Comparison of ENCODE assay signal across 24 cellular contexts in the genomic region with DNA sequence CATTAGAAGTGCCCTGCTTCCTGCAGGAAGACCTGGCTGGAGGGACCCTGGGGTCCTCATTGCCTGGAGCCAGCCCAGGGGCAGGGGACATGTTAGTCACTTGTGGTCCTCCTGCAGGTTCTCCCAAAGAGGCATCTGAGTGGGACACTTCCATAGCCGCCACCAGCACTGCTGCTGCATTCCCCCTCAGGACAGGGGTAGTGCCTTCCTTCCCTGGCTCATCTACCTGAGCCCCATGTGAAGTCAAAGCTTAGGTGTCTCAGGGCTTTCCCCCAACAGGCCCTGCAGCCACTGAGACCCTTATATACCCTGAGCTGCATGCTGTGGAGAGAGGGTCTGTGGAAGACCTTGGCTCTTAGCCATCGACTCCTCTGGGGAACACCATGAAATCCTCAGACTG. TPM values are rescaled to one million over a fixed set of nuclear protein-coding genes. Genes with fewer than 3 reads are reported as not detected.
DNase-seq lines count a peak whose midpoint lies in the region; ATAC-seq and TF ChIP-seq lines count a peak whose summit lies in the region.
"Had no signal": no experiment of that assay in that cellular context is flagged by ENCODE, and none has a peak within 500 bp of the region (broad histone marks: within the 10 kb centered on the region; RNA-seq: fewer than 3 reads in every experiment).

No MANE protein-coding gene starts in this region.

- no peaks in the 10 kb centered on the region for H3K9me2 ChIP-seq in OCI-LY1 (ENCODE audit: low read depth, low read length)

- H2AFZ ChIP-seq in OCI-LY1 (ENCODE audit: low read length), result no peak overlapping the region
- no peak overlapping the region for H2AFZ ChIP-seq in osteoblast (ENCODE audit: low read length)
- H2AFZ ChIP-seq: GM23248 had no signal

- TF ChIP-seq CTCF in OCI-LY1 (IDR thresholded peaks at IDR 0.05; ENCODE audit: low read length), result no peak
- TF ChIP-seq CTCF in activated B cell treated with CpG ODN at 0.5 μM for 24 hours (IDR thresholded peaks at IDR 0.05), result no peak
- no peak for TF ChIP-seq CTCF in osteoblast (IDR thresholded peaks at IDR 0.05; ENCODE audit: extremely low read depth, low read depth, low read length)

- H3K27ac ChIP-seq in BLaER1 treated with 17β-estradiol and CSF1 and Interleukin-3, amounts not matched to agents 10 nM and 100 nM, result peak overlapping the region in 1 of 11 experiments; percentile 20; a peak in 1 of 22 replicates
- peak overlapping the region; percentile 96 for H3K27ac ChIP-seq in OCI-LY1 (ENCODE audit: low read depth, low read length, poor library complexity, severe bottlenecking)
- H3K27ac ChIP-seq in osteoblast (ENCODE audit: low read depth, low read length), result no peak overlapping the region
- H3K27ac ChIP-seq in CD8-positive, alpha-beta memory T cell (ENCODE audit: low read depth, low read length), result no peak overlapping the region
- H3K27ac ChIP-seq: GM23248 had no signal

- no peaks in the 10 kb centered on the region for H3K36me3 Mint-ChIP-seq in activated B cell treated with CpG ODN at 0.5 μM for 24 hours (ENCODE audit: low read depth)
- H3K36me3 Mint-ChIP-seq in activated naive CD4-positive, alpha-beta T cell treated with anti-CD3 and anti-CD28 coated beads for 36 hours (ENCODE audit: low read depth), result no peaks in the 10 kb centered on the region
- H3K36me3 Mint-ChIP-seq in CD8-positive, alpha-beta memory T cell, result no peaks in the 10 kb centered on the region
- H3K36me3 Mint-ChIP-seq: CD14-positive monocyte had no signal

- H3K4me3 Mint-ChIP-seq in activated B cell treated with CpG ODN at 0.5 μM for 24 hours, result no peak overlapping the region
- H3K4me3 Mint-ChIP-seq in activated naive CD4-positive, alpha-beta T cell treated with anti-CD3 and anti-CD28 coated beads for 36 hours, result no peak overlapping the region
- H3K4me3 Mint-ChIP-seq in CD8-positive, alpha-beta memory T cell, result no peak overlapping the region
- H3K4me3 Mint-ChIP-seq: CD14-positive monocyte; CD4-positive, alpha-beta T cell; H9 had no signal

- no peak overlapping the region for H3K9ac ChIP-seq in BLaER1 treated with 17β-estradiol and CSF1 and Interleukin-3, amounts not matched to agents 10 nM and 100 nM
- H3K9ac ChIP-seq in OCI-LY1 (ENCODE audit: low read length), result no peak overlapping the region
- H3K9ac ChIP-seq: GM23248 had no signal

- intact Hi-C loops in activated B cell treated with CpG ODN at 0.5 μM for 24 hours (cut with micrococcal nuclease), result no loop called here
- intact Hi-C loops in activated naive CD4-positive, alpha-beta T cell treated with anti-CD3 and anti-CD28 coated beads for 36 hours (cut with micrococcal nuclease), result loop anchor here (10.0 kb wide), 2 partner anchors 225 to 585 kb away; no protein-coding TSS in a partner anchor

- H3K79me2 ChIP-seq in OCI-LY1 (ENCODE audit: insufficient read depth, low read length) (0 out of 2 replicates have a peak, but pooled peaks cover 9% of the 10 kb centered on the region), osteoblast (ENCODE audit: insufficient read depth, low read length) (no peaks in the 10 kb centered on the region)

- peaks cover 0 to 7% (median 0%) of the 10 kb centered on the region in 11 experiments; a peak in 2 of 22 replicates for H3K9me3 ChIP-seq in BLaER1 treated with 17β-estradiol and CSF1 and Interleukin-3, amounts not matched to agents 10 nM and 100 nM (replicated peaks in 1 of 11)
- no peaks in the 10 kb centered on the region for H3K9me3 ChIP-seq in OCI-LY1 (ENCODE audit: low read length)
- no peaks in the 10 kb centered on the region for H3K9me3 ChIP-seq in osteoblast (ENCODE audit: low read depth, low read length)
- H3K9me3 ChIP-seq in CD8-positive, alpha-beta memory T cell (ENCODE audit: low read length), result no peaks in the 10 kb centered on the region

- no peaks in the 10 kb centered on the region for H3F3A ChIP-seq in OCI-LY1 (ENCODE audit: insufficient read depth, low read length)

- no peaks in the 10 kb centered on the region; a peak in 1 of 22 replicates for H4K20me1 ChIP-seq in BLaER1 treated with 17β-estradiol and CSF1 and Interleukin-3, amounts not matched to agents 10 nM and 100 nM
- H4K20me1 ChIP-seq in OCI-LY1 (ENCODE audit: insufficient read depth, low read length), result no peaks in the 10 kb centered on the region
- no peaks in the 10 kb centered on the region for H4K20me1 ChIP-seq in osteoblast (ENCODE audit: insufficient read depth, low read length)

- no peaks in the 10 kb centered on the region for H3K9me3 Mint-ChIP-seq in activated B cell treated with CpG ODN at 0.5 μM for 24 hours
- no peaks in the 10 kb centered on the region for H3K9me3 Mint-ChIP-seq in activated naive CD4-positive, alpha-beta T cell treated with anti-CD3 and anti-CD28 coated beads for 36 hours
- H3K9me3 Mint-ChIP-seq in CD8-positive, alpha-beta memory T cell, result no peaks in the 10 kb centered on the region
- H3K9me3 Mint-ChIP-seq: CD4-positive, alpha-beta T cell; H9 had no signal

- CTCF ChIA-PET in activated B cell treated with CpG ODN at 0.5 μM for 24 hours (lab: Charles Lee), result interaction anchor here (0.7 to 5.9 kb wide), 9 partner anchors 13 to 169 kb away, joined by 3 to 33 read pairs (median 8); no protein-coding TSS in a partner anchor
- CTCF ChIA-PET in activated naive CD4-positive, alpha-beta T cell treated with anti-CD3 and anti-CD28 coated beads for 36 hours (lab: Charles Lee), result interaction anchor here (1.0 to 5.9 kb wide), 4 partner anchors 9 to 36 kb away, joined by 5 to 95 read pairs (median 16); no protein-coding TSS in a partner anchor
- CTCF ChIA-PET in CD8-positive, alpha-beta memory T cell (lab: Charles Lee), result interaction anchor here (1.0 kb wide), 1 partner anchor 20 kb away, joined by 3 read pairs; no protein-coding TSS in a partner anchor

- peak overlapping the region; percentile 1 for H3K27ac Mint-ChIP-seq in activated B cell treated with CpG ODN at 0.5 μM for 24 hours
- no peak overlapping the region for H3K27ac Mint-ChIP-seq in activated naive CD4-positive, alpha-beta T cell treated with anti-CD3 and anti-CD28 coated beads for 36 hours
- no peak overlapping the region for H3K27ac Mint-ChIP-seq in CD8-positive, alpha-beta memory T cell
- H3K27ac Mint-ChIP-seq: CD14-positive monocyte; CD4-positive, alpha-beta T cell; H9 had no signal

- H3K4me2 ChIP-seq in BLaER1 treated with 17β-estradiol and CSF1 and Interleukin-3, amounts not matched to agents 10 nM and 100 nM, result peak overlapping the region in 8 of 11 experiments; percentile 17 to 90 (median 82); a peak in 15 of 22 replicates
- H3K4me2 ChIP-seq in OCI-LY1 (ENCODE audit: low read length) (no peak overlapping the region), osteoblast (ENCODE audit: insufficient read depth, low read length) (no peak overlapping the region)

- POLR2A ChIA-PET in activated B cell treated with CpG ODN at 0.5 μM for 24 hours (lab: Charles Lee), result interaction anchor here (1.5 kb wide), 1 partner anchor 37 kb away, joined by 6 read pairs; no protein-coding TSS in a partner anchor
- POLR2A ChIA-PET in CD8-positive, alpha-beta memory T cell (lab: Charles Lee), result interaction anchor here (0.6 kb wide), 1 partner anchor 383 kb away, joined by 5 read pairs; no protein-coding TSS in a partner anchor

- no peaks in the 10 kb centered on the region for H3K27me3 ChIP-seq in BLaER1 treated with 17β-estradiol and CSF1 and Interleukin-3, amounts not matched to agents 10 nM and 100 nM
- H3K27me3 ChIP-seq in OCI-LY1 (ENCODE audit: insufficient read depth, low read length) (no peaks in the 10 kb centered on the region), osteoblast (ENCODE audit: insufficient read depth, low read length) (peaks cover 14% of the 10 kb centered on the region)
- no peaks in the 10 kb centered on the region for H3K27me3 ChIP-seq in CD8-positive, alpha-beta memory T cell (ENCODE audit: insufficient read depth, low read length, poor library complexity, severe bottlenecking)

- no peaks in the 10 kb centered on the region for H3K36me3 ChIP-seq in BLaER1 treated with 17β-estradiol and CSF1 and Interleukin-3, amounts not matched to agents 10 nM and 100 nM
- H3K36me3 ChIP-seq in OCI-LY1 (ENCODE audit: insufficient read depth, low read length) (peaks cover 12% of the 10 kb centered on the region; the same call in 1 of the 2 replicates), osteoblast (ENCODE audit: insufficient read depth, low read length) (no peaks in the 10 kb centered on the region)
- no peaks in the 10 kb centered on the region for H3K36me3 ChIP-seq in CD8-positive, alpha-beta memory T cell (ENCODE audit: insufficient read depth, low read length)

- no peak overlapping the region for H3K4me3 ChIP-seq in BLaER1 treated with 17β-estradiol and CSF1 and Interleukin-3, amounts not matched to agents 10 nM and 100 nM
- no peak overlapping the region for H3K4me3 ChIP-seq in OCI-LY1 (ENCODE audit: low read depth, low read length, poor library complexity, severe bottlenecking)
- H3K4me3 ChIP-seq in osteoblast (ENCODE audit: insufficient read depth, low read length), result no peak overlapping the region
- H3K4me3 ChIP-seq in CD8-positive, alpha-beta memory T cell (ENCODE audit: low read length), result no peak overlapping the region
- H3K4me3 ChIP-seq: GM12878, GM23248 had no signal

- H3K27me3 Mint-ChIP-seq in activated B cell treated with CpG ODN at 0.5 μM for 24 hours, result no peaks in the 10 kb centered on the region
- no peaks in the 10 kb centered on the region for H3K27me3 Mint-ChIP-seq in activated naive CD4-positive, alpha-beta T cell treated with anti-CD3 and anti-CD28 coated beads for 36 hours (ENCODE audit: low read depth)
- peaks cover 14 to 38% of the 10 kb centered on the region in 2 donors for H3K27me3 Mint-ChIP-seq in CD8-positive, alpha-beta memory T cell

- H3K4me1 ChIP-seq in BLaER1 treated with 17β-estradiol and CSF1 and Interleukin-3, amounts not matched to agents 10 nM and 100 nM, result peaks cover 7 to 78% (median 66%) of the 10 kb centered on the region in 10 experiments; a peak in 19 of 20 replicates
- H3K4me1 ChIP-seq in OCI-LY1 (ENCODE audit: insufficient read depth, low read length, severe bottlenecking) (peaks cover 77% of the 10 kb centered on the region), osteoblast (ENCODE audit: insufficient read depth, low read length) (no peaks in the 10 kb centered on the region)
- H3K4me1 ChIP-seq in CD8-positive, alpha-beta memory T cell (ENCODE audit: insufficient read depth, low read length), result no peaks in the 10 kb centered on the region

- peaks cover 67% of the 10 kb centered on the region for H3K4me1 Mint-ChIP-seq in activated B cell treated with CpG ODN at 0.5 μM for 24 hours
- peaks cover 4% of the 10 kb centered on the region for H3K4me1 Mint-ChIP-seq in activated naive CD4-positive, alpha-beta T cell treated with anti-CD3 and anti-CD28 coated beads for 36 hours (ENCODE audit: low read depth)
- no peaks in the 10 kb centered on the region for H3K4me1 Mint-ChIP-seq in CD8-positive, alpha-beta memory T cell

- DNase-seq in activated B cell treated with CpG ODN at 0.5 μM for 24 hours, result no peak
- DNase-seq in osteoblast (ENCODE audit: insufficient read length, low spot score, missing footprints), result peak; percentile 46
- no peak for DNase-seq in DMS 273 treated with DMSO at 0.1 percent for 48 hours (lab: John Stamatoyannopoulos, UW)
- no peak for DNase-seq in kidney glomerular epithelial cell (lab: John Stamatoyannopoulos, UW)
- DNase-seq in activated naive CD4-positive, alpha-beta T cell treated with anti-CD3 and anti-CD28 coated beads for 36 hours, result no peak
- no peak for DNase-seq in CD8-positive, alpha-beta memory T cell
- DNase-seq: Calu3; CD4-positive, alpha-beta T cell; COR-L47; DMS153; DND-41; EL; GDM1; GM23248; H9 had no signal

- no peak for ATAC-seq in activated B cell treated with CpG ODN at 0.5 μM for 24 hours (ENCODE audit: low read depth)
- ATAC-seq: GM12878, HCT116 had no signal

RNA-seq across cellular contexts. Expression of gene VPREB1, which starts 45.0 kb away (rescaled TPM):
- total RNA-seq in activated B cell treated with CpG ODN at 0.5 μM for 24 hours (not detected in 2 replicates), osteoblast (not detected in 2 replicates)
- not detected for total RNA-seq in activated naive CD4-positive, alpha-beta T cell treated with anti-CD3 and anti-CD28 coated beads for 36 hours
- not detected for total RNA-seq in CD8-positive, alpha-beta memory T cell
- not detected for polyA plus RNA-seq in CD8-positive, alpha-beta memory T cell
- total RNA-seq: A172; A673; Calu3; CD4-positive, alpha-beta T cell; GM12878; GM23248; H4; H9 had no signal
- polyA plus RNA-seq: BJ, CD14-positive monocyte, GM12878, GM23248 had no signal

Comparison
In these comparisons a context has a peak if more than half of its experiments do, and no peak if none do; other contexts are left out.
1. H3K4me2 ChIP-seq: peak in BLaER1 treated with 17β-estradiol and CSF1 and Interleukin-3, amounts not matched to agents 10 nM and 100 nM (8 of 11); none in OCI-LY1 (single experiment) and osteoblast (single experiment).